In the genomic region with DNA sequence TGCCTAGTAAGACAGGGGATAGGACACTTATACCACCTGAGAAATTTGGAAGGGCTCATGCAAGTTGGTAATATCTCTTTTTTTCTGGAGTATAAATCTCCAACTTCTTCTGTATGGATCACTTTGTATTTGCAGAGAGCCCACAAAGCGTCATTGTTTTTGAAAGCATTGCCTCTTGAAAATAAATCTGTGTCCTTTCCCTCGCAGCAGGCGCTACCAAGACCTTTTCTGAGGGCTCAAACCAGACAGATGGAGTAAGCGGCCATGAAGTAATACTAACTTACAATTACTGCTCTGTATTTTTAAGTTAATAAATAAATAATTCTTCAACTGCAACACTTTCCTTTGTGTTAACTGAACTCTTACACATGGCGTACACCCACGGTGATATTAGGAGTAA, we compare ENCODE assay signal across 13 cellular contexts. TPM values are rescaled to one million over a fixed set of nuclear protein-coding genes. Genes with fewer than 3 reads are reported as not detected.
DNase-seq lines count a peak whose midpoint lies in the region; ATAC-seq and TF ChIP-seq lines count a peak whose summit lies in the region.
"Had no signal": no experiment of that assay in that cellular context is flagged by ENCODE, and none has a peak within 500 bp of the region (broad histone marks: within the 10 kb centered on the region; RNA-seq: fewer than 3 reads in every experiment).

No MANE protein-coding gene starts in this region.

- H3K9me3 Mint-ChIP-seq in nephron progenitor cell = peaks cover 1% of the 10 kb centered on the region
- H3K9me3 Mint-ChIP-seq: activated naive CD4-positive, alpha-beta T cell treated with anti-CD3 and anti-CD28 coated beads, Interleukin-2, amount 10 ng/mL, durations not matched to agents 7 days and 5 days had no signal

- peaks cover 11% of the 10 kb centered on the region for H3K4me1 ChIP-seq in HUES48 (ENCODE audit: control insufficient read depth, insufficient read depth, low read length)
- H3K4me1 ChIP-seq in esophagus squamous epithelium = peaks cover 0 to 47% (median 14%) of the 10 kb centered on the region in 3 donors

- 73 to 78% methylated on average over 6 of the region's 6 CpGs for WGBS in esophagus squamous epithelium, 2 donors

- no peak for TF ChIP-seq POLR2A in esophagus squamous epithelium (IDR thresholded peaks at IDR 0.05)

- intact Hi-C loops in esophagus squamous epithelium (cut with DNase I) = no loop called here

- H3K9ac ChIP-seq in HUES48 (ENCODE audit: low read depth, low read length) = no peak overlapping the region

- H3K4me3 Mint-ChIP-seq in nephron progenitor cell = peak overlapping the region; percentile 82
- H3K4me3 Mint-ChIP-seq: activated naive CD4-positive, alpha-beta T cell treated with anti-CD3 and anti-CD28 coated beads, Interleukin-2, amount 10 ng/mL, durations not matched to agents 7 days and 5 days had no signal

- peaks cover 33% of the 10 kb centered on the region for H3K4me1 Mint-ChIP-seq in nephron progenitor cell

- H3K27ac ChIP-seq in HUES48 (ENCODE audit: low read depth, low read length) (peak overlapping the region; percentile 46), esophagus squamous epithelium (peak overlapping the region in 3 of 4 donors; percentile 69 to 84 (median 77))
- H3K27ac ChIP-seq: coronary artery had no signal

- no peak overlapping the region for H3K27ac Mint-ChIP-seq in nephron progenitor cell
- H3K27ac Mint-ChIP-seq: activated naive CD4-positive, alpha-beta T cell treated with anti-CD3 and anti-CD28 coated beads, Interleukin-2, amount 10 ng/mL, durations not matched to agents 7 days and 5 days had no signal

- DNase-seq in Ammon's horn (ENCODE audit: low spot score) (peak; percentile 34), esophagus squamous epithelium (lab: John Stamatoyannopoulos, UW) (no peak), nephron progenitor cell (no peak), NCI-H345 (lab: John Stamatoyannopoulos, UW) (no peak), DMS153 treated with DMSO at 0.1 percent for 48 hours (lab: John Stamatoyannopoulos, UW; ENCODE audit: unreplicated experiment) (no peak)
- DNase-seq in stimulated activated CD4-positive, alpha-beta T cell treated with anti-CD3 and anti-CD28 coated beads, Interleukin-15, amount 100 ng/mL, for 24 hours = no peak

- ATAC-seq in GM21423 (IDR thresholded peaks at IDR 0.05; ENCODE audit: unreplicated experiment) = no peak

- H3K36me3 ChIP-seq in HUES48 (ENCODE audit: control insufficient read depth, insufficient read depth, low read length) (no peaks in the 10 kb centered on the region), esophagus squamous epithelium (no peaks in the 10 kb centered on the region)
- H3K36me3 ChIP-seq: heart left ventricle, MG63 had no signal

- H3K27me3 Mint-ChIP-seq in nephron progenitor cell (ENCODE audit: low read depth, poor library complexity) = peaks cover 6% of the 10 kb centered on the region

- H3K27me3 ChIP-seq in HUES48 (ENCODE audit: control insufficient read depth, insufficient read depth, low read length) = no peaks in the 10 kb centered on the region
- no peaks in the 10 kb centered on the region for H3K27me3 ChIP-seq in esophagus squamous epithelium
- H3K27me3 ChIP-seq: heart left ventricle, MG63 had no signal

- TF ChIP-seq CTCF in esophagus squamous epithelium (IDR thresholded peaks at IDR 0.05) (no peak), nephron progenitor cell (IDR thresholded peaks at IDR 0.05) (no peak)

- H3K36me3 Mint-ChIP-seq in nephron progenitor cell (ENCODE audit: low read depth) = no peaks in the 10 kb centered on the region
- H3K36me3 Mint-ChIP-seq: activated naive CD4-positive, alpha-beta T cell treated with anti-CD3 and anti-CD28 coated beads, Interleukin-2, amount 10 ng/mL, durations not matched to agents 7 days and 5 days had no signal

- H3K9me3 ChIP-seq in HUES48 (ENCODE audit: control insufficient read depth, insufficient read depth, low read length) = no peaks in the 10 kb centered on the region
- H3K9me3 ChIP-seq in esophagus squamous epithelium = no peaks in the 10 kb centered on the region
- H3K9me3 ChIP-seq: heart left ventricle, MG63 had no signal

- H3K4me3 ChIP-seq in HUES48 (ENCODE audit: low read depth, low read length) (0 out of 2 replicates have a peak overlapping the region, but pooled peaks have one; percentile 30), esophagus squamous epithelium (peak overlapping the region in 2 of 4 donors; percentile 22 to 50)
- H3K4me3 ChIP-seq: GM12878 had no signal

RNA-seq across cellular contexts. Expression of gene FBXW7, which starts 56.0 kb away (rescaled TPM):
- 10 to 100 TPM; 32.3 to 92.7 (median 36.9) TPM for total RNA-seq in esophagus squamous epithelium
